In the genomic region with DNA sequence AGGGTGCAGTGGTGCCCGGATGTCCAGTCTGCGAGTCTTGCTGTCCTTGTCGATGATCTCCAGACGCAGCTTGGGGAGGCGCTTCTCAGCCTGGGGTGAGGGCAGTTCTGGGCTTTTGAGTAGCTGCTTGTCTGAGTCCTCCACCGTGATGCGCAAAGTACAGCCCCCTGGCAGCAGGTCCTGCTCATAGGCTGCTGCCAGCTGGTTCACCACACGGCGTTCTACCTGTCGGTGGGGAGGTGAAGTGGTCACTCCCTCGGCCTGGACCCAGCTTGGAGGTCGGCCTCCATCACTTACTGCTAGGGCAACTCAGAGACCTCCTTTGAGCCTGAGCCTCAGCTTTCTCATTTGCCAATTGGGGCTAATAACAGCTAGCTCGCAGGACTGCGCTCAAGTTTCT, we compare ENCODE assay signal across 33 cellular contexts. TPM values are rescaled to one million over a fixed set of nuclear protein-coding genes. Genes with fewer than 3 reads are reported as not detected.
"Had no signal": no experiment of that assay in that cellular context is flagged by ENCODE, and none has a peak within 500 bp of the region (broad histone marks: within the 10 kb centered on the region; RNA-seq: fewer than 3 reads in every experiment).

No MANE protein-coding gene starts in this region.

- H3K27ac Mint-ChIP-seq: activated B cell treated with CpG ODN at 0.5 μM for 24 hours; activated CD8-positive, alpha-beta T cell treated with anti-CD3 and anti-CD28 coated beads for 36 hours; activated naive CD4-positive, alpha-beta T cell treated with anti-CD3 and anti-CD28 coated beads, Interleukin-2, amount 10 ng/mL, durations not matched to agents 7 days and 5 days; activated naive CD8-positive, alpha-beta T cell treated with anti-CD3 and anti-CD28 coated beads, Interleukin-2, amount 10 ng/mL, durations not matched to agents 7 days and 5 days; activated T-cell treated with anti-CD3 and anti-CD28 coated beads, Interleukin-2, amount 50 U/mL, for 24 hours; activated T-cell treated with anti-CD3 and anti-CD28 coated beads, Interleukin-2, amount 50 U/mL, for 72 hours; brain; T-helper 17 cell; T-helper 2 cell treated with Interferon-gamma antibody and Interleukin-4, amounts not matched to agents 5 μg/mL and 100 μg/mL, for 36 hours had no signal

- ATAC-seq: activated CD4-positive, CD25-positive, alpha-beta regulatory T cell treated with anti-CD3 and anti-CD28 coated beads, Interleukin-2, amount 50 U/mL, for 24 hours; activated CD8-positive, alpha-beta T cell treated with anti-CD3 and anti-CD28 coated beads for 36 hours; activated naive CD4-positive, alpha-beta T cell treated with anti-CD3 and anti-CD28 coated beads, Interleukin-2, amount 50 U/mL, for 72 hours; activated T-cell treated with anti-CD3 and anti-CD28 coated beads, Interleukin-2, amount 50 U/mL, for 72 hours; foreskin keratinocyte; gastrocnemius medialis; T-helper 17 cell had no signal

- H3K27me3 Mint-ChIP-seq: activated B cell treated with CpG ODN at 0.5 μM for 24 hours; activated CD8-positive, alpha-beta T cell treated with anti-CD3 and anti-CD28 coated beads for 36 hours; activated naive CD4-positive, alpha-beta T cell treated with anti-CD3 and anti-CD28 coated beads, Interleukin-2, amount 10 ng/mL, durations not matched to agents 7 days and 5 days; activated naive CD8-positive, alpha-beta T cell treated with anti-CD3 and anti-CD28 coated beads, Interleukin-2, amount 10 ng/mL, durations not matched to agents 7 days and 5 days; activated T-cell treated with anti-CD3 and anti-CD28 coated beads, Interleukin-2, amount 50 U/mL, for 24 hours; brain; T-helper 17 cell had no signal

- H3K4me1 Mint-ChIP-seq: activated naive CD4-positive, alpha-beta T cell treated with anti-CD3 and anti-CD28 coated beads, Interleukin-2, amount 10 ng/mL, durations not matched to agents 7 days and 5 days; activated naive CD8-positive, alpha-beta T cell treated with anti-CD3 and anti-CD28 coated beads, Interleukin-2, amount 10 ng/mL, durations not matched to agents 7 days and 5 days; brain; T-helper 17 cell had no signal

- DNase-seq: activated B cell treated with CpG ODN at 0.5 μM for 24 hours; activated CD4-positive, alpha-beta T cell treated with anti-CD3 and anti-CD28 coated beads for 48 hours; activated CD4-positive, alpha-beta T cell treated with anti-CD3 and anti-CD28 coated beads, Interleukin-2, amount 50 U/mL, for 1 hour; activated CD4-positive, alpha-beta T cell treated with anti-CD3 and anti-CD28 coated beads, Interleukin-2, amount 50 U/mL, for 48 hours; activated CD8-positive, alpha-beta memory T cell treated with anti-CD3 and anti-CD28 coated beads for 24 hours; activated CD8-positive, alpha-beta T cell treated with anti-CD3 and anti-CD28 coated beads for 36 hours; activated gamma-delta T cell; activated naive CD4-positive, alpha-beta T cell; activated naive CD4-positive, alpha-beta T cell treated with anti-CD3 and anti-CD28 coated beads, Interleukin-2, amount 10 ng/mL, durations not matched to agents 7 days and 5 days; activated naive CD8-positive, alpha-beta T cell treated with anti-CD3 and anti-CD28 coated beads, Interleukin-2, amount 10 ng/mL, durations not matched to agents 7 days and 5 days; activated T-cell treated with anti-CD3 and anti-CD28 coated beads for 4 hours; activated T-cell treated with anti-CD3 and anti-CD28 coated beads, Interleukin-2, amount 50 U/mL, for 24 hours; activated T-cell treated with anti-CD3 and anti-CD28 coated beads, Interleukin-2, amount 50 U/mL, for 72 hours; central memory CD4-positive, alpha-beta T cell; cerebellar nuclear complex; colonic mucosa; dorsolateral prefrontal cortex; effector memory CD4-positive, alpha-beta T cell; erythroblast; foreskin keratinocyte; gastrocnemius medialis; glutamatergic neuron; heart left ventricle; T-helper 1 cell; T-helper 17 cell; T1000; WERI-Rb-1 had no signal

- H3K36me3 Mint-ChIP-seq: activated naive CD4-positive, alpha-beta T cell treated with anti-CD3 and anti-CD28 coated beads, Interleukin-2, amount 10 ng/mL, durations not matched to agents 7 days and 5 days; activated naive CD4-positive, alpha-beta T cell treated with anti-CD3 and anti-CD28 coated beads, Interleukin-2, amount 50 U/mL, for 72 hours; activated naive CD8-positive, alpha-beta T cell treated with anti-CD3 and anti-CD28 coated beads, Interleukin-2, amount 10 ng/mL, durations not matched to agents 7 days and 5 days had no signal

- H3K4me3 Mint-ChIP-seq: activated B cell treated with CpG ODN at 0.5 μM for 24 hours; activated CD8-positive, alpha-beta T cell treated with anti-CD3 and anti-CD28 coated beads for 36 hours; activated naive CD4-positive, alpha-beta T cell treated with anti-CD3 and anti-CD28 coated beads, Interleukin-2, amount 10 ng/mL, durations not matched to agents 7 days and 5 days; activated naive CD8-positive, alpha-beta T cell treated with anti-CD3 and anti-CD28 coated beads, Interleukin-2, amount 10 ng/mL, durations not matched to agents 7 days and 5 days; activated T-cell treated with anti-CD3 and anti-CD28 coated beads, Interleukin-2, amount 50 U/mL, for 24 hours; activated T-cell treated with anti-CD3 and anti-CD28 coated beads, Interleukin-2, amount 50 U/mL, for 72 hours; brain; T-helper 17 cell; T-helper 2 cell treated with Interferon-gamma antibody and Interleukin-4, amounts not matched to agents 5 μg/mL and 100 μg/mL, for 36 hours had no signal

- H3K9me3 Mint-ChIP-seq: activated B cell treated with CpG ODN at 0.5 μM for 24 hours; activated CD8-positive, alpha-beta T cell treated with anti-CD3 and anti-CD28 coated beads for 36 hours; activated naive CD4-positive, alpha-beta T cell treated with anti-CD3 and anti-CD28 coated beads, Interleukin-2, amount 10 ng/mL, durations not matched to agents 7 days and 5 days; activated naive CD4-positive, alpha-beta T cell treated with anti-CD3 and anti-CD28 coated beads, Interleukin-2, amount 50 U/mL, for 72 hours; activated naive CD8-positive, alpha-beta T cell treated with anti-CD3 and anti-CD28 coated beads, Interleukin-2, amount 10 ng/mL, durations not matched to agents 7 days and 5 days; activated T-cell treated with anti-CD3 and anti-CD28 coated beads, Interleukin-2, amount 50 U/mL, for 24 hours; activated T-cell treated with anti-CD3 and anti-CD28 coated beads, Interleukin-2, amount 50 U/mL, for 72 hours; brain; T-helper 2 cell treated with Interferon-gamma antibody and Interleukin-4, amounts not matched to agents 5 μg/mL and 100 μg/mL, for 36 hours had no signal

RNA-seq across cellular contexts. Expression of a gene that starts 49.4 kb away (rescaled TPM):
- total RNA-seq: activated B cell treated with CpG ODN at 0.5 μM for 24 hours; activated CD8-positive, alpha-beta T cell treated with anti-CD3 and anti-CD28 coated beads for 36 hours; activated naive CD4-positive, alpha-beta T cell treated with anti-CD3 and anti-CD28 coated beads, Interleukin-2, amount 50 U/mL, for 72 hours; activated naive CD8-positive, alpha-beta T cell treated with anti-CD3 and anti-CD28 coated beads, Interleukin-2, amount 10 ng/mL, durations not matched to agents 7 days and 5 days; activated T-cell treated with anti-CD3 and anti-CD28 coated beads, Interleukin-2, amount 50 U/mL, for 72 hours; ascending aorta; breast epithelium; foreskin keratinocyte; gastrocnemius medialis; heart left ventricle; T-helper 17 cell had no signal
